13 cellular contexts compared by ENCODE assay signal in the genomic region with DNA sequence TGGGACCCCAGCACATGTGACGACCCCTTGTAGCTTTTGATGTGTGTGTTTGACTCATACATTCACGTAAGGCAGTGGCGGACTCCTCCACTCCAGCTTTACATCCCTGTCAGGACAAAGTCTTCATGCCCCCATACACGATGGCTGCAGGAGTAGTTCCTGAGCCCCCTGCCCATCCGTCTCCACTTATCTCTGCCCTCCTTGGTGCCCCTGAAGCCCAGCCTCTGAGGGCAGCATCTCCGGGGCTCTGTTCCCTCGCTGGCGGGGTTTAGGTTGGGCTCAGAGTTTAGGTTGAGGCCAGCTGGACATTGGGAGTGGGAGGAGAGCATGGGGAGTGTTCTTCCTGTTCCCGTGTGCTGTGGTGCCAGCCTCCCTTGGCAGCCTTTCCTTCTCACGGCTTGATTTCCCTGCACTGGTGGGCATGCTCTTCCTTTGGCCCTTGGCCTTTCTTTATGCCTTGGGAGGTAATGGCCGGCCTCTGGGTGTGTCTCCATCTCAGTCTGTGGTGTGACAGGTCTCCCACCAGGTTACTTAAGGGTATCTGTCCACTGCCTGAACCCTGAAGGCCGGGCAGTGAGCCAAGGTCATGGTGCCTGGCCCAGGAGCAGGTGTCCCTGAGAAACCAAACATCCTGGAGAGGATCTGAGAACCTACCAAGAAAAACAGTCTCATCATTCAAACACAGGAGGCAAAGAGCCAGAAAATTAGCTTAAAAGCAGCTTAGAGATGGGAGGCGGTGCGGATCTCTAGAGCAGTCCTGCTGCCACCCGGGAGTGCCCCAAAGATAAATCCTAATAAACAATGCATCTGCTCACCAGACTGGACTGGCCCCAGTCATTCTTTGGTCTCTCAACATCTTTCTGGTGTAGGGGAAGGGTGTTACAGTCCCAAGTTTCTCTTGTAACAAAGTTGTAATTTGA.
"Had no signal": no experiment of that assay in that cellular context is flagged by ENCODE, and none has a peak within 500 bp of the region (broad histone marks: within the 10 kb centered on the region; RNA-seq: fewer than 3 reads in every experiment).

No MANE protein-coding gene starts in this region.

- H3K27ac Mint-ChIP-seq: activated naive CD4-positive, alpha-beta T cell treated with anti-CD3 and anti-CD28 coated beads, Interleukin-2, amount 10 ng/mL, durations not matched to agents 7 days and 5 days; naive B cell had no signal

- H3K27me3 Mint-ChIP-seq: activated naive CD4-positive, alpha-beta T cell treated with anti-CD3 and anti-CD28 coated beads, Interleukin-2, amount 10 ng/mL, durations not matched to agents 7 days and 5 days had no signal

- H3K36me3 Mint-ChIP-seq: activated naive CD4-positive, alpha-beta T cell treated with anti-CD3 and anti-CD28 coated beads, Interleukin-2, amount 10 ng/mL, durations not matched to agents 7 days and 5 days; naive B cell had no signal

- ATAC-seq: body of pancreas; psoas muscle; right lobe of liver; stimulated activated naive CD8-positive, alpha-beta T cell treated with anti-CD3 and anti-CD28 coated beads, Interleukin-15, Interleukin-2, amounts not matched to agents 100 U/mL and 50 U/mL, for 24 hours had no signal

- H3K4me1 Mint-ChIP-seq: activated naive CD4-positive, alpha-beta T cell treated with anti-CD3 and anti-CD28 coated beads, Interleukin-2, amount 10 ng/mL, durations not matched to agents 7 days and 5 days; naive B cell had no signal

- H3K4me3 Mint-ChIP-seq: activated naive CD4-positive, alpha-beta T cell treated with anti-CD3 and anti-CD28 coated beads, Interleukin-2, amount 10 ng/mL, durations not matched to agents 7 days and 5 days had no signal

- DNase-seq: activated CD4-positive, alpha-beta T cell treated with anti-CD3 and anti-CD28 coated beads, Interleukin-2, amount 50 U/mL, for 4 hours; activated naive CD4-positive, alpha-beta T cell treated with anti-CD3 and anti-CD28 coated beads, Interleukin-2, amount 10 ng/mL, durations not matched to agents 7 days and 5 days; body of pancreas; hippocampal formation; midbrain; naive B cell; occipital lobe; psoas muscle; stimulated activated CD4-positive, alpha-beta T cell treated with anti-CD3 and anti-CD28 coated beads, Interleukin-12 subunit alpha, Interleukin-12 subunit beta, amount 100 ng/mL, for 4 hours; stimulated activated CD4-positive, alpha-beta T cell treated with anti-CD3 and anti-CD28 coated beads, Interleukin-2, amount 100 ng/mL, for 48 hours; stimulated activated CD8-positive, alpha-beta memory T cell treated with anti-CD3 and anti-CD28 coated beads, Interleukin-4, amount 100 ng/mL, for 48 hours; stimulated activated naive CD8-positive, alpha-beta T cell treated with anti-CD3 and anti-CD28 coated beads, Interleukin-15, Interleukin-2, amounts not matched to agents 100 U/mL and 50 U/mL, for 24 hours had no signal
